In genomic region chr2:27208486-27209050, GRCh38 we compare ENCODE assay signal across 29 cellular contexts. TPM values are rescaled to one million over a fixed set of nuclear protein-coding genes. Genes with fewer than 3 reads are reported as not detected.
DNase-seq lines count a peak whose midpoint lies in the region; ATAC-seq and TF ChIP-seq lines count a peak whose summit lies in the region.
"Had no signal": no experiment of that assay in that cellular context is flagged by ENCODE, and none has a peak within 500 bp of the region (broad histone marks: within the 10 kb centered on the region; RNA-seq: fewer than 3 reads in every experiment).

No MANE protein-coding gene starts in this region.

- H2AK5ac ChIP-seq in neuronal stem cell (ENCODE audit: low read depth, low read length), result no peak overlapping the region

- H2BK15ac ChIP-seq in neuronal stem cell (ENCODE audit: low read length), result no peak overlapping the region

- H3K4me3 Mint-ChIP-seq in GM23338, result no peak overlapping the region; the same call in 2 of the 3 replicates
- H3K4me3 Mint-ChIP-seq in WTC11, result no peak overlapping the region
- H3K4me3 Mint-ChIP-seq: activated CD4-positive, alpha-beta memory T cell treated with anti-CD3 and anti-CD28 coated beads for 36 hours; stimulated activated memory B cell treated with anti-CD40 and anti-IgM and Interleukin-4, amounts not matched to agents 10 μg/mL and 1 μg/mL and 100 μg/mL, for 72 hours had no signal

- no peaks in the 10 kb centered on the region for H3K27me3 ChIP-seq in A673 (replicated peaks; ENCODE audit: insufficient read depth, low read depth, low read length, poor library complexity)
- H3K27me3 ChIP-seq in GM23338 (ENCODE audit: insufficient read depth), result no peaks in the 10 kb centered on the region
- H3K27me3 ChIP-seq in neuronal stem cell (ENCODE audit: control insufficient read depth in 3 of 3, insufficient read depth in 3 of 3, low read depth in 1 of 3, low read length in 3 of 3), result no peaks in the 10 kb centered on the region
- H3K27me3 ChIP-seq: BE2C had no signal

- DNase-seq in A673 (ENCODE audit: low spot score) (no peak), GM23338 (ENCODE audit: low spot score) (no peak), WTC11 (ENCODE audit: low spot score) (no peak), neuronal stem cell (ENCODE audit: low spot score) (peak; percentile 9), NCI-H2171 (lab: John Stamatoyannopoulos, UW) (no peak), NCI-H446 treated with DMSO at 0.1 percent for 48 hours (lab: John Stamatoyannopoulos, UW) (no peak)
- DNase-seq: ACHN; activated CD4-positive, alpha-beta memory T cell treated with anti-CD3 and anti-CD28 coated beads for 36 hours; activated CD8-positive, alpha-beta memory T cell treated with anti-CD3 and anti-CD28 coated beads, Interleukin-2, amount 50 U/mL, for 4 hours; BE2C; caudate nucleus; DMS79 treated with DMSO at 0.1 percent for 48 hours; foreskin fibroblast; immature natural killer cell; NCI-H1048; NCI-H1694 treated with DMSO at 0.1 percent for 48 hours; NCI-H526; NK-92 treated with Interleukin-12 subunit alpha and Interleukin-12 subunit beta, amount 100 ng/mL, for 24 hours; stimulated activated CD4-positive, alpha-beta T cell treated with anti-CD3 and anti-CD28 coated beads, Interleukin-4, amount 100 ng/mL, for 4 hours had no signal

- H3K36me3 ChIP-seq in A673 (ENCODE audit: insufficient read depth, low read length, poor library complexity, severe bottlenecking), result peaks cover 50% of the 10 kb centered on the region
- H3K36me3 ChIP-seq in GM23338 (ENCODE audit: insufficient read depth), result peaks cover 42% of the 10 kb centered on the region
- H3K36me3 ChIP-seq in neuronal stem cell (replicated peaks in 1 of 2; ENCODE audit: control insufficient read depth in 2 of 2, insufficient read depth in 2 of 2, low read length in 2 of 2), result peaks cover 39 to 70% of the 10 kb centered on the region in 2 donors

- H3K79me1 ChIP-seq in neuronal stem cell (ENCODE audit: low read depth, low read length), result peaks cover 8% of the 10 kb centered on the region

- no peak overlapping the region for H4K91ac ChIP-seq in neuronal stem cell (ENCODE audit: low read depth, low read length, poor library complexity)

- H3K9ac ChIP-seq in neuronal stem cell (ENCODE audit: low read depth, low read length, poor library complexity), result no peak overlapping the region

- peaks cover 21% of the 10 kb centered on the region for H3K4me1 Mint-ChIP-seq in GM23338
- peaks cover 23% of the 10 kb centered on the region for H3K4me1 Mint-ChIP-seq in WTC11

- H3K27me3 Mint-ChIP-seq in GM23338 (ENCODE audit: insufficient read depth, low read depth, poor library complexity) (peaks cover 9% of the 10 kb centered on the region), WTC11 (ENCODE audit: low read depth) (no peaks in the 10 kb centered on the region)
- H3K27me3 Mint-ChIP-seq: activated CD4-positive, alpha-beta memory T cell treated with anti-CD3 and anti-CD28 coated beads for 36 hours; activated naive CD8-positive, alpha-beta T cell; activated T-helper 17 cell treated with anti-CD3 and anti-CD28 coated beads, Interleukin-2, amount 50 U/mL, for 72 hours; progenitor cell of endocrine pancreas; stimulated activated memory B cell treated with anti-CD40 and anti-IgM and Interleukin-4, amounts not matched to agents 10 μg/mL and 1 μg/mL and 100 μg/mL, for 72 hours had no signal

- intact Hi-C loops in A673 (cut with micrococcal nuclease; ENCODE audit: unreplicated experiment), result no loop called here

- H3K9me3 Mint-ChIP-seq in GM23338, result no peaks in the 10 kb centered on the region; the same call in 2 of the 3 replicates
- no peaks in the 10 kb centered on the region for H3K9me3 Mint-ChIP-seq in WTC11
- H3K9me3 Mint-ChIP-seq: activated CD4-positive, alpha-beta memory T cell treated with anti-CD3 and anti-CD28 coated beads for 36 hours; activated T-helper 17 cell treated with anti-CD3 and anti-CD28 coated beads, Interleukin-2, amount 50 U/mL, for 72 hours; stimulated activated memory B cell treated with anti-CD40 and anti-IgM and Interleukin-4, amounts not matched to agents 10 μg/mL and 1 μg/mL and 100 μg/mL, for 72 hours had no signal

- CTCF ChIA-PET in A673 (lab: Charles Lee) (no interaction called here), WTC11 (lab: Charles Lee) (interaction anchor here (0.6 to 2.2 kb wide), 3 partner anchors 17 to 91 kb away, joined by 3 to 9 read pairs (median 3); no protein-coding TSS in a partner anchor)

- H3K4me3 ChIP-seq in A673 (ENCODE audit: low read depth, low read length, poor library complexity, severe bottlenecking) (peak overlapping the region; percentile 72), GM23338 (no peak overlapping the region), neuronal stem cell (ENCODE audit: low read length in 2 of 2) (no peak overlapping the region)
- H3K4me3 ChIP-seq: thoracic aorta had no signal

- no peaks in the 10 kb centered on the region for H3K9me3 ChIP-seq in A673 (ENCODE audit: low read depth, low read length, poor library complexity, severe bottlenecking)
- H3K9me3 ChIP-seq in neuronal stem cell (replicated peaks in 1 of 2; ENCODE audit: control insufficient read depth in 2 of 2, insufficient read depth in 1 of 2, low read depth in 1 of 2, low read length in 2 of 2), result no peaks in the 10 kb centered on the region
- H3K9me3 ChIP-seq: BE2C, thoracic aorta had no signal

- no peak overlapping the region for H3K14ac ChIP-seq in neuronal stem cell (ENCODE audit: low read length)

- H3K18ac ChIP-seq in neuronal stem cell (ENCODE audit: low read length), result no peak overlapping the region

- no peak for ATAC-seq in GM23338
- ATAC-seq in WTC11, result no peak
- no peak for ATAC-seq in SK-N-SH treated with all-trans-retinoic acid at 6 μM for 48 hours
- no peak for ATAC-seq in HG03342 (IDR thresholded peaks at IDR 0.05; ENCODE audit: unreplicated experiment)
- ATAC-seq: activated CD4-positive, CD25-positive, alpha-beta regulatory T cell treated with anti-CD3 and anti-CD28 coated beads, Interleukin-2, amount 50 U/mL, for 24 hours; activated T-helper 17 cell treated with anti-CD3 and anti-CD28 coated beads, Interleukin-2, amount 50 U/mL, for 72 hours; esophagus mucosa; stimulated activated memory B cell treated with anti-CD40 and anti-IgM and Interleukin-4, amounts not matched to agents 10 μg/mL and 1 μg/mL and 100 μg/mL, for 72 hours had no signal

- H4K8ac ChIP-seq in neuronal stem cell (ENCODE audit: low read depth, low read length), result no peak overlapping the region

- H2AFZ ChIP-seq in GM23338 (no peak overlapping the region), neuronal stem cell (ENCODE audit: low read length) (no peak overlapping the region)

- H3K4me1 ChIP-seq in A673 (ENCODE audit: insufficient read depth, low read length, poor library complexity, severe bottlenecking), result peaks cover 46% of the 10 kb centered on the region
- peaks cover 6% of the 10 kb centered on the region; the same call in 1 of the 2 replicates for H3K4me1 ChIP-seq in GM23338 (ENCODE audit: insufficient read depth)
- peaks cover 4 to 5% of the 10 kb centered on the region in 2 donors for H3K4me1 ChIP-seq in neuronal stem cell (ENCODE audit: control insufficient read depth in 2 of 2, insufficient read depth in 1 of 2, low read depth in 1 of 2, low read length in 2 of 2)

- H2BK5ac ChIP-seq in neuronal stem cell (ENCODE audit: low read length), result no peak overlapping the region

- peaks cover 67% of the 10 kb centered on the region for H3K36me3 Mint-ChIP-seq in GM23338 (ENCODE audit: low read depth)
- peaks cover 65% of the 10 kb centered on the region for H3K36me3 Mint-ChIP-seq in WTC11

- POLR2A ChIA-PET in A673 (lab: Charles Lee; ENCODE audit: low non-redundant PET), result no interaction called here
- POLR2A ChIA-PET in WTC11 (lab: Charles Lee), result interaction anchor here (0.8 kb wide), 1 partner anchor 9 kb away, joined by 3 read pairs; no protein-coding TSS in a partner anchor

- WGBS in neuronal stem cell (ENCODE audit: extremely low coverage in 2 of 2, insufficient read length in 2 of 2, insufficient replicate concordance in 1 of 2), 2 donors, result no CpG with 5 or more reads among the region's 4 CpGs

- H3K79me2 ChIP-seq in GM23338 (replicated peaks; ENCODE audit: insufficient read depth), result peaks cover 34% of the 10 kb centered on the region

- H3K4ac ChIP-seq in neuronal stem cell (ENCODE audit: low read length), result no peak overlapping the region

- peaks cover 16% of the 10 kb centered on the region for H4K20me1 ChIP-seq in GM23338 (replicated peaks; ENCODE audit: insufficient read depth)

- H3K9me2 ChIP-seq in GM23338 (ENCODE audit: insufficient read depth), result no peaks in the 10 kb centered on the region

- peaks cover 4% of the 10 kb centered on the region; the same call in 1 of the 2 replicates for H3F3A ChIP-seq in GM23338 (replicated peaks; ENCODE audit: low read depth)

- no TSS peak for BruUV-seq in A673 (replicated peaks; lab: Mats Ljungman, UMichigan)

- H2BK120ac ChIP-seq in neuronal stem cell (ENCODE audit: low read depth, low read length), result no peak overlapping the region

- H3K27ac Mint-ChIP-seq in GM23338 (no peak overlapping the region), WTC11 (0 out of 2 replicates have a peak overlapping the region, but pooled peaks have one; percentile 20)
- H3K27ac Mint-ChIP-seq: activated CD4-positive, alpha-beta memory T cell treated with anti-CD3 and anti-CD28 coated beads for 36 hours; activated naive CD8-positive, alpha-beta T cell; activated T-helper 17 cell treated with anti-CD3 and anti-CD28 coated beads, Interleukin-2, amount 50 U/mL, for 72 hours; progenitor cell of endocrine pancreas; stimulated activated memory B cell treated with anti-CD40 and anti-IgM and Interleukin-4, amounts not matched to agents 10 μg/mL and 1 μg/mL and 100 μg/mL, for 72 hours had no signal

- H3K4me2 ChIP-seq in GM23338 (0 out of 2 replicates have a peak overlapping the region, but pooled peaks have one; percentile 49), neuronal stem cell (ENCODE audit: insufficient read depth, low read length, poor library complexity, severe bottlenecking) (no peak overlapping the region)

- no peak overlapping the region for H3K23ac ChIP-seq in neuronal stem cell (ENCODE audit: low read depth, low read length, poor library complexity)

- H2BK12ac ChIP-seq in neuronal stem cell (ENCODE audit: low read length), result no peak overlapping the region

- H3K27ac ChIP-seq in A673 (ENCODE audit: low read depth, low read length, poor library complexity, severe bottlenecking) (peak overlapping the region; percentile 98), GM23338 (ENCODE audit: low read depth) (no peak overlapping the region), neuronal stem cell (replicated peaks; ENCODE audit: low read length) (no peak overlapping the region)
- H3K27ac ChIP-seq: thoracic aorta had no signal

- TF ChIP-seq CTCF in A673 (conservative IDR thresholded peaks at IDR 0.05; ENCODE audit: low read depth, low read length), result no peak
- no peak for TF ChIP-seq CTCF in GM23338 (conservative IDR thresholded peaks at IDR 0.05; ENCODE audit: low read depth in 2 of 2)
- no peak for TF ChIP-seq CTCF in WTC11 (IDR thresholded peaks at IDR 0.05)

RNA-seq across cellular contexts. Expression of gene ATRAID, which starts 3.3 kb away (rescaled TPM):
- total RNA-seq in A673 (2021) (106 and 107 TPM in 2 replicates), WTC11 (2021) (97.2 to 115 TPM (median 109 TPM) in 3 replicates)
- total RNA-seq in GM23338 (2014; rRNA removed; shearing (Covaris generic)), result 98.3 and 129 TPM in 2 replicates
- 154 and 164 TPM in 2 replicates for polyA plus RNA-seq in GM23338 (2016; fragmentation: Nextera tagmentation; extraction: Ambion mirVana)
- polyA plus RNA-seq in neuronal stem cell (2013, experiment 1 of 2), result 159 TPM
- 154 TPM for polyA plus RNA-seq in neuronal stem cell (2013, experiment 2 of 2)

RNA-seq across cellular contexts. Expression of gene SLC5A6, which starts 3.5 kb away (rescaled TPM):
- total RNA-seq in A673 (2021), result 366 and 515 TPM in 2 replicates
- total RNA-seq in GM23338 (2014; rRNA removed; shearing (Covaris generic)), result 138 and 153 TPM in 2 replicates
- 41.0 and 44.3 TPM in 2 replicates for polyA plus RNA-seq in GM23338 (2016; fragmentation: Nextera tagmentation; extraction: Ambion mirVana)
- total RNA-seq in WTC11 (2021), result 80.8 to 111 TPM (median 86.4 TPM) in 3 replicates
- polyA plus RNA-seq in neuronal stem cell (2013, experiment 1 of 2), result 29.5 TPM
- 28.8 TPM for polyA plus RNA-seq in neuronal stem cell (2013, experiment 2 of 2)

RNA-seq across cellular contexts. Expression of gene CAD, which starts 8.6 kb away (rescaled TPM):
- 194 and 210 TPM in 2 replicates for total RNA-seq in A673 (2021)
- 126 and 147 TPM in 2 replicates for total RNA-seq in GM23338 (2014; rRNA removed; shearing (Covaris generic))
- 38.1 and 39.2 TPM in 2 replicates for polyA plus RNA-seq in GM23338 (2016; fragmentation: Nextera tagmentation; extraction: Ambion mirVana)
- total RNA-seq in WTC11 (2021), result 145 to 178 TPM (median 150 TPM) in 3 replicates
- 16.3 TPM for polyA plus RNA-seq in neuronal stem cell (2013, experiment 1 of 2)
- 16.0 TPM for polyA plus RNA-seq in neuronal stem cell (2013, experiment 2 of 2)

RNA-seq across cellular contexts. Expression of gene SLC30A3, which starts 54.3 kb away (rescaled TPM):
- total RNA-seq in A673 (2021) (45.0 and 45.6 TPM in 2 replicates), WTC11 (2021) (8.0 to 8.9 TPM (median 8.1 TPM) in 3 replicates)
- total RNA-seq in GM23338 (2014; rRNA removed; shearing (Covaris generic)), result 5.1 and 8.3 TPM in 2 replicates
- 4.1 and 6.0 TPM in 2 replicates for polyA plus RNA-seq in GM23338 (2016; fragmentation: Nextera tagmentation; extraction: Ambion mirVana)
- 1.2 TPM for polyA plus RNA-seq in neuronal stem cell (2013, experiment 1 of 2)
- polyA plus RNA-seq in neuronal stem cell (2013, experiment 2 of 2), result 1.3 TPM
- total RNA-seq: esophagus mucosa, progenitor cell of endocrine pancreas had no signal
- polyA plus RNA-seq: immature natural killer cell had no signal

RNA-seq across cellular contexts. Expression of gene TCF23, which starts 59.8 kb away (rescaled TPM):
- total RNA-seq in A673 (2021) (not detected in 2 replicates), WTC11 (2021) (0.05 to 0.14 TPM (median 0.13 TPM) in 3 replicates)
- 0.07 TPM in 1 of 2 replicates, not detected in the other for total RNA-seq in GM23338 (2014; rRNA removed; shearing (Covaris generic))
- polyA plus RNA-seq in GM23338 (2016; fragmentation: Nextera tagmentation; extraction: Ambion mirVana), result 0.03 TPM in 1 of 2 replicates, not detected in the other
- 0.01 TPM for polyA plus RNA-seq in neuronal stem cell (2013, experiment 1 of 2)
- polyA plus RNA-seq in neuronal stem cell (2013, experiment 2 of 2), result not detected
- total RNA-seq: activated CD4-positive, alpha-beta memory T cell treated with anti-CD3 and anti-CD28 coated beads for 36 hours; activated T-helper 17 cell treated with anti-CD3 and anti-CD28 coated beads, Interleukin-2, amount 50 U/mL, for 72 hours; astrocyte; esophagus mucosa; progenitor cell of endocrine pancreas; thoracic aorta had no signal
- polyA plus RNA-seq: immature natural killer cell had no signal
